ENCODE assay signal across 21 cellular contexts in genomic region chr2:7041421-7041820, GRCh38.
DNase-seq lines count a peak whose midpoint lies in the region; ATAC-seq, FAIRE-seq and TF ChIP-seq lines count a peak whose summit lies in the region.
"Had no signal": no experiment of that assay in that cellular context is flagged by ENCODE, and none has a peak within 500 bp of the region (broad histone marks: within the 10 kb centered on the region; RNA-seq: fewer than 3 reads in every experiment).

No MANE protein-coding gene starts in this region.

- intact Hi-C loops in CD8-positive, alpha-beta T cell (cut with DNase I, micrococcal nuclease), result loop anchor here in 1 of 2 experiments (5.0 kb wide), 1 partner anchor 1646 kb away; no protein-coding TSS in a partner anchor
- intact Hi-C loops in naive thymus-derived CD4-positive, alpha-beta T cell (cut with micrococcal nuclease), result loop anchor here in 1 of 2 donors (5.0 kb wide), 1 partner anchor 124 kb away; the partner anchor contains the start of gene RNF144A
- intact Hi-C loops in kidney (cut with DNase I), result no loop called here

- no peak for TF ChIP-seq CTCF in CD8-positive, alpha-beta T cell (IDR thresholded peaks at IDR 0.05)
- TF ChIP-seq CTCF in WERI-Rb-1 (IDR thresholded peaks at IDR 0.05; ENCODE audit: low read depth, low read length) (no peak), kidney (IDR thresholded peaks at IDR 0.05; ENCODE audit: borderline replicate concordance, extremely low read depth, insufficient read depth) (no peak)

- no peak overlapping the region for H3K4me3 Mint-ChIP-seq in activated T-cell treated with anti-CD3 and anti-CD28 coated beads, Interleukin-2, amount 50 U/mL, for 72 hours
- H3K4me3 Mint-ChIP-seq in CD8-positive, alpha-beta T cell, result no peak overlapping the region
- H3K4me3 Mint-ChIP-seq in naive thymus-derived CD4-positive, alpha-beta T cell, result no peak overlapping the region
- H3K4me3 Mint-ChIP-seq: B cell, HFFc6, IgD-negative memory B cell had no signal

- H3K36me3 Mint-ChIP-seq in activated T-cell treated with anti-CD3 and anti-CD28 coated beads, Interleukin-2, amount 50 U/mL, for 72 hours (ENCODE audit: insufficient read depth in 2 of 2), result peaks cover 11 to 22% of the 10 kb centered on the region in 2 donors
- H3K36me3 Mint-ChIP-seq in CD8-positive, alpha-beta T cell, result peaks cover 71% of the 10 kb centered on the region
- H3K36me3 Mint-ChIP-seq in naive thymus-derived CD4-positive, alpha-beta T cell, result peaks cover 7 to 64% (median 34%) of the 10 kb centered on the region in 5 donors
- H3K36me3 Mint-ChIP-seq: IgD-negative memory B cell had no signal

- peaks cover 9% of the 10 kb centered on the region for H3K36me3 ChIP-seq in CD8-positive, alpha-beta T cell (ENCODE audit: insufficient read depth, low read length)
- H3K36me3 ChIP-seq in WERI-Rb-1, result peaks cover 51% of the 10 kb centered on the region
- H3K36me3 ChIP-seq in naive thymus-derived CD4-positive, alpha-beta T cell (ENCODE audit: control insufficient read depth in 2 of 3, insufficient read depth in 3 of 3, low read length in 3 of 3), result peaks cover 5 to 72% (median 10%) of the 10 kb centered on the region in 3 experiments
- H3K36me3 ChIP-seq in kidney (ENCODE audit: control insufficient read depth in 1 of 2, insufficient read depth in 2 of 2, low read length in 2 of 2), result peaks cover 2 to 6% of the 10 kb centered on the region in 2 donors

- no peaks in the 10 kb centered on the region for H3K27me3 ChIP-seq in CD8-positive, alpha-beta T cell (ENCODE audit: insufficient read depth, low read length)
- no peaks in the 10 kb centered on the region for H3K27me3 ChIP-seq in WERI-Rb-1 (ENCODE audit: insufficient read depth, low read depth, severe bottlenecking)
- H3K27me3 ChIP-seq in naive thymus-derived CD4-positive, alpha-beta T cell (ENCODE audit: control insufficient read depth in 2 of 2, insufficient read depth in 2 of 2, low read length in 2 of 2), result no peaks in the 10 kb centered on the region
- H3K27me3 ChIP-seq: BLaER1 treated with 17β-estradiol and CSF1 and Interleukin-3, amounts not matched to agents 10 nM and 100 nM had no signal

- peaks cover 7% of the 10 kb centered on the region for H3K4me1 Mint-ChIP-seq in activated T-cell treated with anti-CD3 and anti-CD28 coated beads, Interleukin-2, amount 50 U/mL, for 72 hours (ENCODE audit: low read depth)
- peaks cover 13% of the 10 kb centered on the region for H3K4me1 Mint-ChIP-seq in CD8-positive, alpha-beta T cell (ENCODE audit: low read depth)
- peaks cover 6 to 39% (median 25%) of the 10 kb centered on the region in 7 donors for H3K4me1 Mint-ChIP-seq in naive thymus-derived CD4-positive, alpha-beta T cell

- no peak for FAIRE-seq in kidney (lab: Jason Lieb, UNC)
- FAIRE-seq: D721Med, HepG2 had no signal

- H3K27ac ChIP-seq in CD8-positive, alpha-beta T cell (ENCODE audit: low read depth, low read length), result no peak overlapping the region
- H3K27ac ChIP-seq in WERI-Rb-1 (peak overlapping the region; percentile 68), kidney (ENCODE audit: low read depth in 2 of 2, low read length in 2 of 2) (no peak overlapping the region)
- no peak overlapping the region for H3K27ac ChIP-seq in naive thymus-derived CD4-positive, alpha-beta T cell (ENCODE audit: low read depth, low read length)
- H3K27ac ChIP-seq: BLaER1 treated with 17β-estradiol and CSF1 and Interleukin-3, amounts not matched to agents 10 nM and 100 nM had no signal

- POLR2A ChIA-PET in CD8-positive, alpha-beta T cell (lab: Charles Lee), result no interaction called here
- POLR2A ChIA-PET in naive thymus-derived CD4-positive, alpha-beta T cell (lab: Charles Lee), result no interaction called here

- CTCF ChIA-PET in CD8-positive, alpha-beta T cell (lab: Charles Lee), result interaction anchor here (1.2 to 7.3 kb wide), 5 partner anchors 10 to 214 kb away, joined by 3 to 81 read pairs (median 4); partner anchors contain the start of gene RNF144A
- CTCF ChIA-PET in naive thymus-derived CD4-positive, alpha-beta T cell (lab: Charles Lee), result interaction anchor here (1.3 kb wide), 1 partner anchor 9 kb away, joined by 3 read pairs; no protein-coding TSS in a partner anchor

- no peaks in the 10 kb centered on the region for H3K27me3 Mint-ChIP-seq in activated T-cell treated with anti-CD3 and anti-CD28 coated beads, Interleukin-2, amount 50 U/mL, for 72 hours (ENCODE audit: low read depth)
- no peaks in the 10 kb centered on the region for H3K27me3 Mint-ChIP-seq in CD8-positive, alpha-beta T cell (ENCODE audit: low read depth)
- H3K27me3 Mint-ChIP-seq in naive thymus-derived CD4-positive, alpha-beta T cell, result no peaks in the 10 kb centered on the region

- H3K9me3 ChIP-seq in CD8-positive, alpha-beta T cell (ENCODE audit: low read length), result no peaks in the 10 kb centered on the region
- no peaks in the 10 kb centered on the region for H3K9me3 ChIP-seq in WERI-Rb-1 (ENCODE audit: severe bottlenecking)
- H3K9me3 ChIP-seq in naive thymus-derived CD4-positive, alpha-beta T cell (ENCODE audit: control insufficient read depth in 2 of 3, low read length in 3 of 3), result no peaks in the 10 kb centered on the region
- no peaks in the 10 kb centered on the region for H3K9me3 ChIP-seq in kidney (ENCODE audit: control insufficient read depth in 1 of 2, low read length in 2 of 2)
- H3K9me3 ChIP-seq: BLaER1 treated with 17β-estradiol and CSF1 and Interleukin-3, amounts not matched to agents 10 nM and 100 nM; Caco-2 had no signal

- no peaks in the 10 kb centered on the region for H3K4me1 ChIP-seq in CD8-positive, alpha-beta T cell (ENCODE audit: insufficient read depth, low read length)
- H3K4me1 ChIP-seq in naive thymus-derived CD4-positive, alpha-beta T cell (ENCODE audit: control insufficient read depth in 2 of 2, insufficient read depth in 2 of 2, low read length in 2 of 2), result peaks cover 0 to 4% of the 10 kb centered on the region in 2 donors
- peaks cover 0 to 3% of the 10 kb centered on the region in 2 donors for H3K4me1 ChIP-seq in kidney (ENCODE audit: control insufficient read depth in 1 of 2, insufficient read depth in 1 of 2, low read depth in 1 of 2, low read length in 2 of 2)
- H3K4me1 ChIP-seq: Caco-2 had no signal

- no peak overlapping the region for H3K4me3 ChIP-seq in CD8-positive, alpha-beta T cell (ENCODE audit: low read depth, low read length)
- no peak overlapping the region for H3K4me3 ChIP-seq in WERI-Rb-1 (ENCODE audit: low read depth, low read length)
- no peak overlapping the region for H3K4me3 ChIP-seq in naive thymus-derived CD4-positive, alpha-beta T cell (ENCODE audit: low read length)
- H3K4me3 ChIP-seq in kidney (ENCODE audit: low read length in 2 of 2), result no peak overlapping the region
- H3K4me3 ChIP-seq: BLaER1 treated with 17β-estradiol and CSF1 and Interleukin-3, amounts not matched to agents 10 nM and 100 nM had no signal

- DNase-seq in activated T-cell treated with anti-CD3 and anti-CD28 coated beads, Interleukin-2, amount 50 U/mL, for 72 hours, result no peak
- DNase-seq in activated T-cell treated with anti-CD3 and anti-CD28 coated beads for 4 hours, result no peak
- DNase-seq in CD8-positive, alpha-beta T cell, result no peak
- no peak for DNase-seq in WERI-Rb-1
- no peak for DNase-seq in naive thymus-derived CD4-positive, alpha-beta T cell
- no peak for DNase-seq in kidney
- DNase-seq in T-helper 1 cell, result no peak
- DNase-seq in ecto neural progenitor cell (ENCODE audit: low spot score), result no peak
- DNase-seq: Caco-2, DMS153, DMS79, GF-D8, GOT3, H7, HFFc6 had no signal

- no peak overlapping the region for H3K9ac ChIP-seq in kidney (ENCODE audit: low read length in 2 of 2)
- H3K9ac ChIP-seq: BLaER1 treated with 17β-estradiol and CSF1 and Interleukin-3, amounts not matched to agents 10 nM and 100 nM had no signal

- peaks cover 2 to 8% of the 10 kb centered on the region in 2 donors for H3K9me3 Mint-ChIP-seq in activated T-cell treated with anti-CD3 and anti-CD28 coated beads, Interleukin-2, amount 50 U/mL, for 72 hours
- H3K9me3 Mint-ChIP-seq in CD8-positive, alpha-beta T cell, result no peaks in the 10 kb centered on the region
- peaks cover 0 to 8% (median 0%) of the 10 kb centered on the region in 11 donors for H3K9me3 Mint-ChIP-seq in naive thymus-derived CD4-positive, alpha-beta T cell
- H3K9me3 Mint-ChIP-seq: IgD-negative memory B cell had no signal

- ATAC-seq in activated T-cell treated with anti-CD3 and anti-CD28 coated beads, Interleukin-2, amount 50 U/mL, for 72 hours (replicated peaks in 1 of 2), result no peak
- no peak for ATAC-seq in CD8-positive, alpha-beta T cell
- no peak for ATAC-seq in naive thymus-derived CD4-positive, alpha-beta T cell
- ATAC-seq: HCT116, HepG2 had no signal

- peak overlapping the region; percentile 13 for H3K27ac Mint-ChIP-seq in activated T-cell treated with anti-CD3 and anti-CD28 coated beads, Interleukin-2, amount 50 U/mL, for 72 hours
- peak overlapping the region; percentile 20 for H3K27ac Mint-ChIP-seq in CD8-positive, alpha-beta T cell
- H3K27ac Mint-ChIP-seq in naive thymus-derived CD4-positive, alpha-beta T cell, result peak overlapping the region in 7 of 9 donors; percentile 6 to 69 (median 46)
- H3K27ac Mint-ChIP-seq: B cell, HFFc6 had no signal
